Comparison of ENCODE assay signal across 27 cellular contexts in the genomic region with DNA sequence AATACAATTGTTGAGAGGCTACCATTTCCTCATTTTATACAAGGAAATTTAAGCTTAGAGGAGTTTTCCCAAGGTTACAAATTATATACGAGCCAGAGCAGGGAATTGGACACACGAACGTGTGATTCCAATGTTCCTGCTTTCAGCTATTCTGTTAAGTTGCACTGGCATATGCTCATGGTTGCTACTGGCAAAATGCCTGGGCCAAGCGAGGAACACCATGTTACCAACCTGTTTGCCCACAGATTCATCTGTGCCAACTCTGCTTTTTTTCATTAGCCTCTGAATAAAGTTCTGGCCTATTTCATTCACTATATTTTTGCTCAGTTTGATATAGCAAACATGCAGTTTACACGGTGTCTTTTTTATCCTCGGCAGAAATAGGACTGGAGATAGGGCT. TPM values are rescaled to one million over a fixed set of nuclear protein-coding genes. Genes with fewer than 3 reads are reported as not detected.
DNase-seq lines count a peak whose midpoint lies in the region; ATAC-seq and TF ChIP-seq lines count a peak whose summit lies in the region.
"Had no signal": no experiment of that assay in that cellular context is flagged by ENCODE, and none has a peak within 500 bp of the region (broad histone marks: within the 10 kb centered on the region; RNA-seq: fewer than 3 reads in every experiment).

No MANE protein-coding gene starts in this region.

- 16% methylated on average over 6 of the region's 6 CpGs for WGBS in right lobe of liver (ENCODE audit: insufficient coverage, low coverage, low lambda C conversion rate, missing lambda C conversion rate)

- H3K27ac ChIP-seq in right lobe of liver = no peak overlapping the region
- H3K27ac ChIP-seq: hepatocyte, KMS-11, ovary, skin epidermis had no signal

- intact Hi-C loops in right lobe of liver (cut with DNase I) = no loop called here

- no peaks in the 10 kb centered on the region for H3K36me3 ChIP-seq in right lobe of liver
- H3K36me3 ChIP-seq: ovary had no signal

- peaks cover 0 to 8% (median 3%) of the 10 kb centered on the region in 4 donors for H3K4me1 ChIP-seq in right lobe of liver

- POLR2A ChIA-PET in HEK293T (lab: Yijun Ruan, JAX) = no interaction called here

- TF ChIP-seq POLR2A in right lobe of liver (IDR thresholded peaks at IDR 0.05) = no peak

- no peaks in the 10 kb centered on the region for H3K9me3 ChIP-seq in right lobe of liver
- H3K9me3 ChIP-seq: ovary had no signal

- CTCF ChIA-PET in HEK293T (lab: Yijun Ruan, JAX) = interaction anchor here (0.6 kb wide), 1 partner anchor 567 kb away, joined by 3 read pairs; no protein-coding TSS in a partner anchor

- peak; percentile 92 to 99 (median 95) for ATAC-seq in right lobe of liver
- ATAC-seq: activated CD8-positive, alpha-beta memory T cell treated with anti-CD3 and anti-CD28 coated beads, Interleukin-2, amount 10 ng/mL, durations not matched to agents 7 days and 5 days; natural killer cell had no signal

- DNase-seq in NCI-H2171 treated with DMSO at 0.1 percent for 48 hours (lab: John Stamatoyannopoulos, UW) (peak; percentile 41), cerebellar nuclear complex (lab: John Stamatoyannopoulos, UW) (peak; percentile 56 to 71), right lobe of liver (peak; percentile 73 to 86 (median 75)), superior temporal gyrus (ENCODE audit: extremely low spot score) (peak; percentile 53), HEK293T (ENCODE audit: extremely low spot score) (no peak), NCI-H524 (lab: John Stamatoyannopoulos, UW) (no peak), NCI-H226 (no peak)
- DNase-seq in activated CD4-positive, alpha-beta T cell treated with anti-CD3 and anti-CD28 coated beads for 48 hours = no peak
- DNase-seq: activated CD4-positive, alpha-beta T cell treated with anti-CD3 and anti-CD28 coated beads for 4 hours; activated CD8-positive, alpha-beta memory T cell treated with anti-CD3 and anti-CD28 coated beads, Interleukin-2, amount 10 ng/mL, durations not matched to agents 7 days and 5 days; activated naive CD8-positive, alpha-beta T cell treated with anti-CD3 and anti-CD28 coated beads, Interleukin-2, amount 10 ng/mL, durations not matched to agents 7 days and 5 days; DMS79 treated with DMSO at 0.1 percent for 48 hours; natural killer cell; NCI-H1048; NCI-H2029 treated with DMSO at 0.1 percent for 48 hours; NCI-H69; OCI-M1; ovary; SHP77; stimulated activated naive CD4-positive, alpha-beta T cell had no signal

- TF ChIP-seq CTCF in right lobe of liver (IDR thresholded peaks at IDR 0.05) = no peak

- no peaks in the 10 kb centered on the region for H3K27me3 ChIP-seq in right lobe of liver
- H3K27me3 ChIP-seq: hepatocyte, ovary had no signal

- no peak overlapping the region for H3K4me3 ChIP-seq in right lobe of liver
- H3K4me3 ChIP-seq: hepatocyte, ovary, skin epidermis had no signal

TF ChIP-seq in HEK293T, 16 proteins besides CTCF, POLR2A, EP300 and RAD21:
- TF ChIP-seq ELF4 (IDR thresholded peaks at IDR 0.05) (no peak), LEF1 (IDR thresholded peaks at IDR 0.05; ENCODE audit: borderline replicate concordance) (no peak), SUZ12 (IDR thresholded peaks at IDR 0.05) (no peak), HDGF (IDR thresholded peaks at IDR 0.05; ENCODE audit: borderline replicate concordance) (no peak), FOXM1 (IDR thresholded peaks at IDR 0.05; ENCODE audit: borderline replicate concordance) (no peak), TARDBP (IDR thresholded peaks at IDR 0.05) (no peak)

RNA-seq across cellular contexts. Expression of a gene that starts 5.1 kb away (rescaled TPM):
- under 1 TPM in 1 of 6 experiments, not detected in 5; 0.84 TPM for total RNA-seq in right lobe of liver
- total RNA-seq: activated CD8-positive, alpha-beta memory T cell treated with anti-CD3 and anti-CD28 coated beads, Interleukin-2, amount 10 ng/mL, durations not matched to agents 7 days and 5 days; activated naive CD8-positive, alpha-beta T cell treated with anti-CD3 and anti-CD28 coated beads, Interleukin-2, amount 10 ng/mL, durations not matched to agents 7 days and 5 days; activated T-helper 2 cell treated with anti-CD3 and anti-CD28 coated beads, Interferon-gamma antibody, Interleukin-2, Interleukin-4, amounts not matched to agents 10 μg/mL and 5 μg/mL and 100 μg/mL, durations not matched to agents 14 hours and 24 hours and 36 hours; hepatocyte; HT-29; mesenteric fat pad; natural killer cell; ovary; ureter had no signal

RNA-seq across cellular contexts. Expression of a gene that starts 32.9 kb away (rescaled TPM):
- total RNA-seq in right lobe of liver = not detected
- total RNA-seq: activated CD8-positive, alpha-beta memory T cell treated with anti-CD3 and anti-CD28 coated beads, Interleukin-2, amount 10 ng/mL, durations not matched to agents 7 days and 5 days; activated naive CD8-positive, alpha-beta T cell treated with anti-CD3 and anti-CD28 coated beads, Interleukin-2, amount 10 ng/mL, durations not matched to agents 7 days and 5 days; activated T-helper 2 cell treated with anti-CD3 and anti-CD28 coated beads, Interferon-gamma antibody, Interleukin-2, Interleukin-4, amounts not matched to agents 10 μg/mL and 5 μg/mL and 100 μg/mL, durations not matched to agents 14 hours and 24 hours and 36 hours; HT-29; mesenteric fat pad; ureter had no signal

Comparison
In these comparisons a context has a peak if more than half of its experiments do, and no peak if none do; other contexts are left out.
1. DNase-seq: peak in NCI-H2171 treated with DMSO at 0.1 percent for 48 hours (single experiment), cerebellar nuclear complex (2 of 2), right lobe of liver (3 of 3) and superior temporal gyrus (single experiment); none in HEK293T (single experiment), NCI-H524 (0 of 2), NCI-H226 (single experiment) and activated CD4-positive, alpha-beta T cell treated with anti-CD3 and anti-CD28 coated beads for 48 hours (single experiment).